Comparison of ENCODE assay signal across 9 cellular contexts in the genomic region with DNA sequence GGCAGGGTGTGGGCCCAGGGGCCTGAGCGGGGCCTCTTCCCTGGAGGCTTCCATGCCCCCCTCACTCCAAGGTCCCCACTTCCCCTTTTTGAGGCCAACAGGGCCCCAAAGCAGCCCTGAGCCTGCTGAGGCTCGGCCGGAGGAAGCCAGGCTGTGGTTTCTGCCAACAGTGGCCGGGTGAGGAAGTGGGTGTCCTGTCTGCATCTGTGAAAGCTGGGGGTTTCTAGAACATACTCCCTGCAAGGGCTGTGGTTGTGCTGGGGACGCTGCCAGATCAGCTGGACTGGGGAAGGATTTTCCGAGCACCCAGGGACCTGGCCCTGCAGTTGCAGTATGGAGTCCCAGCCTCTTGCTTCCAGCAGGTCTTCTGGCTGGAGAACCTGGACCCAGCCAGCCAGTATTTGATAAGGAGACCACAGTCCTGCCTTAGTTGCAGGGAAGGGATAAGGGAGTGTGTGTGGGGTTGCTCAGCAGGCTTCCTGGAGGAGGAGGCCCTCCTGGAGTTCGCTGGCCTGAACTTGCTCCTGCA. TPM values are rescaled to one million over a fixed set of nuclear protein-coding genes. Genes with fewer than 3 reads are reported as not detected.
DNase-seq lines count a peak whose midpoint lies in the region; ATAC-seq and TF ChIP-seq lines count a peak whose summit lies in the region.
"Had no signal": no experiment of that assay in that cellular context is flagged by ENCODE, and none has a peak within 500 bp of the region (broad histone marks: within the 10 kb centered on the region; RNA-seq: fewer than 3 reads in every experiment).

No MANE protein-coding gene starts in this region.

- H3K36me3 ChIP-seq in body of pancreas (replicated peaks in 1 of 2; ENCODE audit: insufficient read depth in 1 of 2, low read depth in 2 of 2) (no peaks in the 10 kb centered on the region), endodermal cell (ENCODE audit: control insufficient read depth, insufficient read depth, low read length) (no peaks in the 10 kb centered on the region)
- H3K36me3 ChIP-seq: ovary had no signal

- intact Hi-C loops in body of pancreas (cut with DNase I), result no loop called here

- peak; percentile 93 for ATAC-seq in GM18909 (IDR thresholded peaks at IDR 0.05; ENCODE audit: poor library complexity, unreplicated experiment)
- peak; percentile 92 for ATAC-seq in HG03060 (IDR thresholded peaks at IDR 0.05; ENCODE audit: low read depth, unreplicated experiment)
- ATAC-seq in T-helper 17 cell, result peak; percentile 87
- peak; percentile 28 for ATAC-seq in body of pancreas

- H3K27ac Mint-ChIP-seq in T-helper 17 cell (peak overlapping the region; percentile 96), endodermal cell (no peak overlapping the region)

- peak overlapping the region in 1 of 4 donors; percentile 50 for H3K27ac ChIP-seq in body of pancreas
- H3K27ac ChIP-seq in endodermal cell (ENCODE audit: low read depth, low read length), result no peak overlapping the region
- H3K27ac ChIP-seq: ovary had no signal

- H3K4me1 Mint-ChIP-seq in T-helper 17 cell (peaks cover 65% of the 10 kb centered on the region), endodermal cell (peaks cover 8% of the 10 kb centered on the region)

- no peak overlapping the region for H3K9ac ChIP-seq in endodermal cell (ENCODE audit: extremely low read depth, low read length, poor library complexity, severe bottlenecking)

- no peaks in the 10 kb centered on the region for H3K9me3 ChIP-seq in T-helper 17 cell (ENCODE audit: control insufficient read depth, low read length, poor library complexity, severe bottlenecking)
- no peaks in the 10 kb centered on the region for H3K9me3 ChIP-seq in body of pancreas
- peaks cover 9% of the 10 kb centered on the region for H3K9me3 ChIP-seq in endodermal cell (ENCODE audit: control insufficient read depth, low read length)
- H3K9me3 ChIP-seq: ovary had no signal

- H3K27me3 Mint-ChIP-seq in T-helper 17 cell, result no peaks in the 10 kb centered on the region
- no peaks in the 10 kb centered on the region for H3K27me3 Mint-ChIP-seq in endodermal cell (ENCODE audit: insufficient read depth)

- H3K4me1 ChIP-seq in body of pancreas (no peaks in the 10 kb centered on the region), endodermal cell (ENCODE audit: control insufficient read depth, insufficient read depth, low read length) (peaks cover 5% of the 10 kb centered on the region)

- 80 to 100% methylated on average over 1 to 7 of the region's 7 CpGs for WGBS in body of pancreas, 2 donors
- 88 to 90% methylated on average over 4 to 7 of the region's 7 CpGs for WGBS in endodermal cell (ENCODE audit: insufficient coverage in 1 of 2, insufficient read length in 1 of 2), 2 experiments

- DNase-seq in T-helper 17 cell, result peak; percentile 31 to 49 (median 44)
- DNase-seq in body of pancreas, result peak; percentile 23 to 81 (median 40)
- peak; percentile 59 for DNase-seq in myocyte (ENCODE audit: low read depth)
- DNase-seq in endodermal cell, result no peak
- DNase-seq in NCI-H2107 treated with DMSO at 0.1 percent for 48 hours (lab: John Stamatoyannopoulos, UW; ENCODE audit: unreplicated experiment), result no peak
- DNase-seq in LoVo (ENCODE audit: low spot score), result no peak

- H3K27me3 ChIP-seq in body of pancreas (no peaks in the 10 kb centered on the region), endodermal cell (ENCODE audit: control insufficient read depth, insufficient read depth, low read length, poor library complexity, severe bottlenecking) (no peaks in the 10 kb centered on the region)
- H3K27me3 ChIP-seq: ovary had no signal

- peaks cover 16% of the 10 kb centered on the region for H3K9me3 Mint-ChIP-seq in endodermal cell

- TF ChIP-seq CTCF in body of pancreas (IDR thresholded peaks at IDR 0.05) (no peak), endodermal cell (conservative IDR thresholded peaks at IDR 0.05) (no peak)

- peaks cover 5% of the 10 kb centered on the region for H3K36me3 Mint-ChIP-seq in T-helper 17 cell (ENCODE audit: low read depth)
- peaks cover 5% of the 10 kb centered on the region for H3K36me3 Mint-ChIP-seq in endodermal cell (ENCODE audit: low read depth)

- no peak for TF ChIP-seq POLR2A in body of pancreas (IDR thresholded peaks at IDR 0.05)

- H3K4me3 Mint-ChIP-seq in T-helper 17 cell (peak overlapping the region; percentile 84), endodermal cell (no peak overlapping the region)

- H3K4me3 ChIP-seq in body of pancreas, result no peak overlapping the region
- H3K4me3 ChIP-seq in endodermal cell (ENCODE audit: low read length), result no peak overlapping the region
- H3K4me3 ChIP-seq: ovary had no signal

RNA-seq across cellular contexts. Expression of a gene that starts 15.7 kb away (rescaled TPM):
- total RNA-seq in T-helper 17 cell (100 to 1,000 TPM; 187 to 203 TPM), body of pancreas (1 to 10 TPM; 4.9 to 8.6 TPM), myocyte (12.7 and 24.4 TPM in 2 replicates), endodermal cell (10 to 100 TPM; 30.1 to 37.2 TPM)
- polyA plus RNA-seq in myocyte (2012), result 20.4 TPM
- 6.1 TPM for polyA plus RNA-seq in endodermal cell (2013, experiment 1 of 2)
- 5.2 TPM for polyA plus RNA-seq in endodermal cell (2013, experiment 2 of 2)

Comparison
In these comparisons a context has a peak if more than half of its experiments do, and no peak if none do; other contexts are left out.
1. ATAC-seq: peak in every context shown above with its lines; median percentile 93 in GM18909; 92 in HG03060; 87 in T-helper 17 cell; 28 in body of pancreas.
2. DNase-seq: peak in T-helper 17 cell (3 of 3), body of pancreas (4 of 4) and myocyte (single experiment); none in endodermal cell (single experiment), NCI-H2107 treated with DMSO at 0.1 percent for 48 hours (single experiment) and LoVo (single experiment).